ENCODE assay signal across 2 cellular contexts in genomic region chr2:152694161-152694661, GRCh38.
TF ChIP-seq lines count a peak whose summit lies in the region.

No MANE protein-coding gene starts in this region.

TF ChIP-seq in SK-N-SH treated with all-trans-retinoic acid at 6 μM for 48 hours, 23 proteins besides CTCF, POLR2A, EP300 and RAD21 (continued from another document):
- TF ChIP-seq CSRNP3 (CRISPR knock-in tag; IDR thresholded peaks at IDR 0.05) (no peak), CREB5 (CRISPR knock-in tag; IDR thresholded peaks at IDR 0.05; ENCODE audit: low read depth) (no peak), BACH2 (CRISPR knock-in tag; IDR thresholded peaks at IDR 0.05; ENCODE audit: borderline replicate concordance) (no peak), OSR1 (CRISPR knock-in tag; IDR thresholded peaks at IDR 0.05) (no peak), POU6F1 (CRISPR knock-in tag; IDR thresholded peaks at IDR 0.05; ENCODE audit: borderline replicate concordance, low read depth) (no peak), ZFP3 (CRISPR knock-in tag; IDR thresholded peaks at IDR 0.05) (no peak), GLIS3 (CRISPR knock-in tag; IDR thresholded peaks at IDR 0.05) (no peak), ZNF565 (CRISPR knock-in tag; conservative IDR thresholded peaks at IDR 0.05; ENCODE audit: low read depth) (no peak), PPARA (CRISPR knock-in tag; IDR thresholded peaks at IDR 0.05; ENCODE audit: borderline replicate concordance) (no peak), TCF4 (CRISPR knock-in tag; IDR thresholded peaks at IDR 0.05; ENCODE audit: borderline replicate concordance) (no peak), ZNF8 (CRISPR knock-in tag; IDR thresholded peaks at IDR 0.05) (no peak), ZFP30 (CRISPR knock-in tag; IDR thresholded peaks at IDR 0.05) (no peak), TOX (CRISPR knock-in tag; IDR thresholded peaks at IDR 0.05; ENCODE audit: borderline replicate concordance) (no peak)
TF ChIP-seq in SK-N-SH treated with all-trans-retinoic acid at 6 μM for 48 hours: peak in this region for 0.

TF ChIP-seq in WTC11, 78 proteins besides CTCF, POLR2A, EP300 and RAD21 (continued from another document):
- TF ChIP-seq GTF2I (CRISPR knock-in tag; conservative IDR thresholded peaks at IDR 0.05) = no peak
- TF ChIP-seq MXD4 (CRISPR knock-in tag; IDR thresholded peaks at IDR 0.05; ENCODE audit: borderline replicate concordance) = no peak
